9 cellular contexts compared by ENCODE assay signal in the genomic region with DNA sequence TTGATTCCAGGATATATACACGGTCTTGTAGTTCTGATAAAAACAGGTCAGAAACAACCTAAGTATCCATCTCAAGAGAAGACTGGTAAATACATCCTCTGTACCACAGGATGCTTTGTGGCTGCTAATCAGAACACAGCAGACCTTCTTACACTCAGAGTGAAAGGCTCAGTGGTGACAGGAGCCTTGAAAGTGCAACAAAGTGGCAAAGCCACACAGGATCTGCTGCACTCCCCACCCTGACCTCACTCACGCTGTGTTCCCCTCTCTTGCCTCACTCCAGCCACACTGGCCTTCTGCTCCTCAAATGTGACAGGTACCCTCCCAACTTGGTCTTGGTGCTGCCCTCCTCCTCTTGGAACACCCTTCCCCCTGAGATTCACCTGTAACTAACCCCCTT.
DNase-seq lines count a peak whose midpoint lies in the region; ATAC-seq and TF ChIP-seq lines count a peak whose summit lies in the region.
"Had no signal": no experiment of that assay in that cellular context is flagged by ENCODE, and none has a peak within 500 bp of the region (broad histone marks: within the 10 kb centered on the region; RNA-seq: fewer than 3 reads in every experiment).

No MANE protein-coding gene starts in this region.

- ATAC-seq in GM18873 (IDR thresholded peaks at IDR 0.05; ENCODE audit: low FRiP score, unreplicated experiment) (peak; percentile 85), HG02840 (IDR thresholded peaks at IDR 0.05; ENCODE audit: low FRiP score, unreplicated experiment) (peak; percentile 69)

- H3K9me3 ChIP-seq in sigmoid colon = no peaks in the 10 kb centered on the region
- H3K9me3 ChIP-seq: neutrophil had no signal

- TF ChIP-seq EP300 in sigmoid colon (IDR thresholded peaks at IDR 0.05) = no peak

- H3K27me3 ChIP-seq in sigmoid colon = no peaks in the 10 kb centered on the region

- TF ChIP-seq CTCF in sigmoid colon (IDR thresholded peaks at IDR 0.05) = no peak

- no peak overlapping the region for H3K4me3 ChIP-seq in sigmoid colon

- WGBS in sigmoid colon, 2 donors = 43 to 80% methylated on average over 2 of the region's 2 CpGs

- intact Hi-C loops in sigmoid colon (cut with DNase I) = no loop called here

- peak; percentile 72 for DNase-seq in activated CD8-positive, alpha-beta memory T cell treated with anti-CD3 and anti-CD28 coated beads for 24 hours
- peak in 2 of 3 experiments; percentile 2 to 18 for DNase-seq in stimulated activated CD4-positive, alpha-beta T cell treated with anti-CD3 and anti-CD28 coated beads, TNF-alpha, amount 100 ng/mL, for 24 hours (ENCODE audit: low read depth in 3 of 3)
- DNase-seq in NOMO-1 treated with DMSO at 0.1 percent for 48 hours (lab: John Stamatoyannopoulos, UW; ENCODE audit: unreplicated experiment) (no peak), HK-2 (ENCODE audit: unreplicated experiment) (no peak), sigmoid colon (no peak), SHP77 treated with DMSO at 0.1 percent for 48 hours (lab: John Stamatoyannopoulos, UW) (no peak)

- H3K4me1 ChIP-seq in sigmoid colon = peaks cover 0 to 7% (median 0%) of the 10 kb centered on the region in 4 donors

- no peaks in the 10 kb centered on the region for H3K36me3 ChIP-seq in sigmoid colon
- H3K36me3 ChIP-seq: neutrophil had no signal

- H3K27ac ChIP-seq in sigmoid colon = no peak overlapping the region
- H3K27ac ChIP-seq: neutrophil had no signal

- TF ChIP-seq POLR2A in sigmoid colon (IDR thresholded peaks at IDR 0.05) = no peak

Comparison
In these comparisons a context has a peak if more than half of its experiments do, and no peak if none do; other contexts are left out.
1. DNase-seq: peak in activated CD8-positive, alpha-beta memory T cell treated with anti-CD3 and anti-CD28 coated beads for 24 hours (single experiment) and stimulated activated CD4-positive, alpha-beta T cell treated with anti-CD3 and anti-CD28 coated beads, TNF-alpha, amount 100 ng/mL, for 24 hours (2 of 3); none in NOMO-1 treated with DMSO at 0.1 percent for 48 hours (single experiment), HK-2 (single experiment), sigmoid colon (single experiment) and SHP77 treated with DMSO at 0.1 percent for 48 hours (single experiment).